11 cellular contexts compared by ENCODE assay signal in genomic region chr12:93908846-93909592, GRCh38.
A peak's percentile ranks its signal among the peaks of the same experiment; 100 is the strongest.
DNase-seq lines count a peak whose midpoint lies in the region; ATAC-seq and TF ChIP-seq lines count a peak whose summit lies in the region.
"Had no signal": no experiment of that assay in that cellular context is flagged by ENCODE, and none has a peak within 500 bp of the region (broad histone marks: within the 10 kb centered on the region; RNA-seq: fewer than 3 reads in every experiment).

No MANE protein-coding gene starts in this region.

- no peak for TF ChIP-seq POLR2A in Peyer's patch (IDR thresholded peaks at IDR 0.05)

- no peaks in the 10 kb centered on the region for H3K36me3 Mint-ChIP-seq in neural progenitor cell

- peak; percentile 84 for ATAC-seq in Right ventricle myocardium superior (ENCODE audit: poor library complexity)
- ATAC-seq in aorta (ENCODE audit: low FRiP score): peak; percentile 30

- H3K4me1 Mint-ChIP-seq in neural progenitor cell: no peaks in the 10 kb centered on the region

- H3K9ac ChIP-seq in neural progenitor cell: no peak overlapping the region

- no peaks in the 10 kb centered on the region for H4K20me1 ChIP-seq in neural progenitor cell (ENCODE audit: low read depth)

- intact Hi-C loops in Right ventricle myocardium superior (cut with DNase I): no loop called here
- intact Hi-C loops in cardiac septum (cut with DNase I): no loop called here
- intact Hi-C loops in aorta (cut with DNase I): no loop called here

- H3F3A ChIP-seq in neural progenitor cell (ENCODE audit: low read depth): no peaks in the 10 kb centered on the region

- H3K27me3 Mint-ChIP-seq in neural progenitor cell (ENCODE audit: insufficient read depth, low read depth): no peaks in the 10 kb centered on the region

- H3K4me3 ChIP-seq in Peyer's patch (no peak overlapping the region), aorta (ENCODE audit: low read length in 2 of 2) (no peak overlapping the region), neural progenitor cell (no peak overlapping the region)
- H3K4me3 ChIP-seq: cardiac muscle cell had no signal

- 13 to 15% methylated on average over 12 of the region's 12 CpGs for WGBS in aorta, 2 donors

- H3K27me3 ChIP-seq in Peyer's patch (no peaks in the 10 kb centered on the region), aorta (ENCODE audit: control insufficient read depth in 1 of 2, insufficient read depth in 2 of 2, low read length in 1 of 2) (no peaks in the 10 kb centered on the region), neural progenitor cell (no peaks in the 10 kb centered on the region)
- H3K27me3 ChIP-seq: cardiac muscle cell had no signal

- H3K36me3 ChIP-seq in Peyer's patch (no peaks in the 10 kb centered on the region), aorta (ENCODE audit: control insufficient read depth in 1 of 2, insufficient read depth in 2 of 2, low read length in 1 of 2) (no peaks in the 10 kb centered on the region), neural progenitor cell (no peaks in the 10 kb centered on the region)
- H3K36me3 ChIP-seq: cardiac muscle cell had no signal

- no peak overlapping the region for H3K4me2 ChIP-seq in neural progenitor cell

- H3K79me2 ChIP-seq in neural progenitor cell (ENCODE audit: low read depth): no peaks in the 10 kb centered on the region

- H3K27ac ChIP-seq in Peyer's patch (no peak overlapping the region), aorta (ENCODE audit: low read depth in 1 of 2, low read length in 2 of 2) (peak overlapping the region; percentile 30 to 84), neural progenitor cell (no peak overlapping the region)
- H3K27ac ChIP-seq: cardiac muscle cell had no signal

- TF ChIP-seq CTCF in Peyer's patch (IDR thresholded peaks at IDR 0.05): peak in 2 of 6 experiments; percentile 23 to 38
- TF ChIP-seq CTCF in neural progenitor cell (IDR thresholded peaks at IDR 0.05): no peak

- peak; percentile 55 for DNase-seq in Right ventricle myocardium superior
- no peak for DNase-seq in cardiac septum (ENCODE audit: low spot score)
- peak in 2 of 3 donors; percentile 57 to 81 for DNase-seq in Peyer's patch
- peak; percentile 20 for DNase-seq in foreskin melanocyte
- DNase-seq in aorta: peak in 1 of 2 donors; percentile 56
- DNase-seq in NCI-H1694 (lab: John Stamatoyannopoulos, UW): no peak
- DNase-seq in neural progenitor cell (ENCODE audit: low spot score): no peak
- no peak for DNase-seq in activated CD4-positive, alpha-beta T cell treated with anti-CD3 and anti-CD28 coated beads for 1 hour
- DNase-seq: activated CD4-positive, alpha-beta T cell treated with anti-CD3 and anti-CD28 coated beads for 48 hours; islet precursor cell had no signal

- H3K4me3 Mint-ChIP-seq in neural progenitor cell: no peak overlapping the region

- H3K4me1 ChIP-seq in Peyer's patch: no peaks in the 10 kb centered on the region
- H3K4me1 ChIP-seq in aorta (ENCODE audit: control insufficient read depth in 1 of 2, insufficient read depth in 2 of 2, low read length in 2 of 2): no peaks in the 10 kb centered on the region
- no peaks in the 10 kb centered on the region for H3K4me1 ChIP-seq in neural progenitor cell

- H2AFZ ChIP-seq in neural progenitor cell (replicated peaks): no peak overlapping the region

- peaks cover 7% of the 10 kb centered on the region for H3K9me3 Mint-ChIP-seq in neural progenitor cell

- H3K9me3 ChIP-seq in Peyer's patch (no peaks in the 10 kb centered on the region), aorta (ENCODE audit: control insufficient read depth, low read length) (no peaks in the 10 kb centered on the region), neural progenitor cell (ENCODE audit: low read depth) (no peaks in the 10 kb centered on the region)

- no peak overlapping the region for H3K27ac Mint-ChIP-seq in neural progenitor cell

Comparison
In these comparisons a context has a peak if more than half of its experiments do, and no peak if none do; other contexts are left out.
1. DNase-seq: peak in Right ventricle myocardium superior (single experiment), Peyer's patch (2 of 3) and foreskin melanocyte (single experiment); none in cardiac septum (single experiment), NCI-H1694 (single experiment), neural progenitor cell (single experiment) and activated CD4-positive, alpha-beta T cell treated with anti-CD3 and anti-CD28 coated beads for 1 hour (single experiment).
2. H3K27ac ChIP-seq: peak in aorta (2 of 2); none in Peyer's patch (0 of 4) and neural progenitor cell (single experiment).